In the genomic region with DNA sequence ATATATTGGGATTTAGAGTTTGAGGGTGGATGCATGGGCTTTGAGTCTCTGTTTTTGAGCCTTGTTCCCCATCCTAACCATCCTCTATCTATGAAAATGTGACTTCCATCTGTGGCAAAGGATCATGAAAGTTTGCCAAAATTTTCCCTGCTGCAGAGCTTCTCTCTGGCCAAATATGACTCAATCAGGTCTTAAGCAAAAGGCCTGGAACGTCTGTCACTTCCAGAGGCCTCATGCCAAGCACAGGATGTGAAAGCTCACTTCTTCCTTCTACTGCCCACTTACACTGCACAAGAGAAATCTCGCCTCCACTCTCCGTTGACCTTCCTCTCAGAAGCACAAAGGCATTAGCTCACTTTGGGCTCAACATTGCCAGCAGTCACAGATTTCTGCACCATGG, we compare ENCODE assay signal across 15 cellular contexts.
DNase-seq lines count a peak whose midpoint lies in the region; ATAC-seq, FAIRE-seq and TF ChIP-seq lines count a peak whose summit lies in the region.
"Had no signal": no experiment of that assay in that cellular context is flagged by ENCODE, and none has a peak within 500 bp of the region (broad histone marks: within the 10 kb centered on the region; RNA-seq: fewer than 3 reads in every experiment).

No MANE protein-coding gene starts in this region.

- no peaks in the 10 kb centered on the region for H3K36me3 Mint-ChIP-seq in glutamatergic neuron (ENCODE audit: unreplicated experiment)

- TF ChIP-seq CTCF in right lobe of liver (IDR thresholded peaks at IDR 0.05) (no peak), HepG2 (CRISPR knock-in tag; IDR thresholded peaks at IDR 0.05) (no peak), lung (IDR thresholded peaks at IDR 0.05; ENCODE audit: control extremely low read depth, extremely low read depth) (no peak), glutamatergic neuron (IDR thresholded peaks at IDR 0.05; ENCODE audit: partially characterized antibody, unreplicated experiment) (no peak)

- H4K20me1 ChIP-seq in HepG2 (ENCODE audit: insufficient read depth, low read length): no peaks in the 10 kb centered on the region

- H3K27ac ChIP-seq in right lobe of liver: no peak overlapping the region
- no peak overlapping the region for H3K27ac ChIP-seq in HepG2 (ENCODE audit: extremely low read length, insufficient read depth, low read length)
- no peak overlapping the region for H3K27ac ChIP-seq in lung (ENCODE audit: low read depth in 1 of 2, low read length in 1 of 2)
- H3K27ac ChIP-seq: A549 had no signal

- no peaks in the 10 kb centered on the region for H3K36me3 ChIP-seq in right lobe of liver
- no peaks in the 10 kb centered on the region for H3K36me3 ChIP-seq in HepG2 (replicated peaks in 1 of 2; ENCODE audit: control insufficient read depth in 1 of 2, insufficient read depth in 2 of 2, low read length in 2 of 2)
- no peaks in the 10 kb centered on the region for H3K36me3 ChIP-seq in lung (ENCODE audit: control insufficient read depth in 2 of 2, insufficient read depth in 2 of 2, low read length in 2 of 2)

- CTCF ChIA-PET in HepG2 (lab: Yijun Ruan, JAX; ENCODE audit: low intra/inter-chr PET ratio, low total read pairs): no interaction called here

- no peak overlapping the region for H3K4me3 ChIP-seq in right lobe of liver
- H3K4me3 ChIP-seq in HepG2 (replicated peaks in 1 of 3; ENCODE audit: insufficient read depth in 1 of 3, low read depth in 2 of 3, low read length in 3 of 3): no peak overlapping the region
- H3K4me3 ChIP-seq in lung: no peak overlapping the region
- H3K4me3 ChIP-seq: A549, smooth muscle cell had no signal

- no peak overlapping the region for H3K27ac Mint-ChIP-seq in glutamatergic neuron (ENCODE audit: unreplicated experiment)
- H3K27ac Mint-ChIP-seq: activated CD4-positive, alpha-beta T cell treated with anti-CD3 and anti-CD28 coated beads, Interleukin-2, amount 10 ng/mL, durations not matched to agents 7 days and 5 days had no signal

- H3K9me3 ChIP-seq in right lobe of liver: no peaks in the 10 kb centered on the region
- H3K9me3 ChIP-seq in HepG2 (ENCODE audit: low read length): no peaks in the 10 kb centered on the region
- peaks cover 0 to 7% of the 10 kb centered on the region in 2 donors for H3K9me3 ChIP-seq in lung (ENCODE audit: control insufficient read depth in 2 of 2, insufficient read depth in 1 of 2, low read length in 1 of 2)
- H3K9me3 ChIP-seq: A549 had no signal

- DNase-seq in right lobe of liver (no peak), HepG2 (ENCODE audit: low spot score) (no peak), epidermal melanocyte (ENCODE audit: insufficient read length, low spot score) (peak; percentile 43), lung (ENCODE audit: low spot score) (peak; percentile 50), iPS-NIHi11 (ENCODE audit: low spot score) (no peak), NCI-H2196 treated with DMSO at 0.1 percent for 48 hours (lab: John Stamatoyannopoulos, UW; ENCODE audit: unreplicated experiment) (no peak), glutamatergic neuron (no peak)
- DNase-seq: activated CD4-positive, alpha-beta T cell treated with anti-CD3 and anti-CD28 coated beads, Interleukin-2, amount 10 ng/mL, durations not matched to agents 7 days and 5 days; activated gamma-delta T cell; DND-41; NCI-H1092 treated with DMSO at 0.1 percent for 48 hours; SW 1271 had no signal

- WGBS in right lobe of liver (ENCODE audit: insufficient coverage, low coverage, low lambda C conversion rate, missing lambda C conversion rate): 0% methylated on average over 1 of the region's 3 CpGs
- WGBS in HepG2 (ENCODE audit: low lambda C conversion rate): 0% methylated on average over 3 of the region's 3 CpGs
- 47 to 57% methylated on average over 3 of the region's 3 CpGs for WGBS in lung, 2 donors

- TF ChIP-seq EP300 in HepG2 (IDR thresholded peaks at IDR 0.05; ENCODE audit: low read depth in 2 of 2, low read length in 2 of 2) (no peak), HepG2 (CRISPR knock-in tag; IDR thresholded peaks at IDR 0.05; ENCODE audit: borderline replicate concordance) (no peak)

- no peak for TF ChIP-seq RAD21 in HepG2 (CRISPR knock-in tag; IDR thresholded peaks at IDR 0.05)

- no peak overlapping the region for H3K4me3 Mint-ChIP-seq in glutamatergic neuron (ENCODE audit: unreplicated experiment)
- H3K4me3 Mint-ChIP-seq: activated CD4-positive, alpha-beta T cell treated with anti-CD3 and anti-CD28 coated beads, Interleukin-2, amount 10 ng/mL, durations not matched to agents 7 days and 5 days had no signal

- ATAC-seq in right lobe of liver (peak; percentile 36 to 67 (median 57)), HepG2 (no peak), lung (ENCODE audit: insufficient read depth, low FRiP score) (peak; percentile 24), GM21423 (IDR thresholded peaks at IDR 0.05; ENCODE audit: unreplicated experiment) (no peak)
- ATAC-seq: A549 had no signal

- H3K4me1 ChIP-seq in right lobe of liver: no peaks in the 10 kb centered on the region
- no peaks in the 10 kb centered on the region for H3K4me1 ChIP-seq in HepG2 (ENCODE audit: insufficient read depth, low read length)
- no peaks in the 10 kb centered on the region for H3K4me1 ChIP-seq in lung (ENCODE audit: control insufficient read depth in 2 of 2, insufficient read depth in 2 of 2, low read length in 2 of 2)
- H3K4me1 ChIP-seq: A549 had no signal

- POLR2A ChIA-PET in HepG2 (lab: Yijun Ruan, JAX): no interaction called here

- H3K4me2 ChIP-seq in HepG2 (ENCODE audit: low read depth, low read length): no peak overlapping the region
- H3K4me2 ChIP-seq: A549, smooth muscle cell had no signal

- no peaks in the 10 kb centered on the region for H3K27me3 Mint-ChIP-seq in glutamatergic neuron (ENCODE audit: unreplicated experiment)
- H3K27me3 Mint-ChIP-seq: activated CD4-positive, alpha-beta T cell treated with anti-CD3 and anti-CD28 coated beads, Interleukin-2, amount 10 ng/mL, durations not matched to agents 7 days and 5 days had no signal

- intact Hi-C loops in right lobe of liver (cut with DNase I) (no loop called here), HepG2 (cut with micrococcal nuclease; ENCODE audit: unreplicated experiment) (no loop called here)

- no peaks in the 10 kb centered on the region for H3K4me1 Mint-ChIP-seq in glutamatergic neuron (ENCODE audit: low read depth, unreplicated experiment)
- H3K4me1 Mint-ChIP-seq: activated CD4-positive, alpha-beta T cell treated with anti-CD3 and anti-CD28 coated beads, Interleukin-2, amount 10 ng/mL, durations not matched to agents 7 days and 5 days had no signal

- TF ChIP-seq POLR2A in right lobe of liver (IDR thresholded peaks at IDR 0.05) (no peak), HepG2 (IDR thresholded peaks at IDR 0.05; ENCODE audit: insufficient read depth in 1 of 2, low read depth in 2 of 2, low read length in 2 of 2) (no peak)

- H3K27me3 ChIP-seq in right lobe of liver (no peaks in the 10 kb centered on the region), HepG2 (ENCODE audit: control insufficient read depth in 1 of 2, insufficient read depth in 2 of 2, low read length in 2 of 2) (no peaks in the 10 kb centered on the region; a peak in 1 of 5 replicates), lung (ENCODE audit: control insufficient read depth, insufficient read depth) (no peaks in the 10 kb centered on the region)

- H3K79me2 ChIP-seq in HepG2 (ENCODE audit: insufficient read depth, low read length): no peaks in the 10 kb centered on the region

- no TSS peak for BruUV-seq in HepG2 (replicated peaks; lab: Mats Ljungman, UMichigan)

- no peak overlapping the region for H2AFZ ChIP-seq in HepG2 (ENCODE audit: low read length)

- FAIRE-seq in HepG2 (lab: Jason Lieb, UNC): no peak
- FAIRE-seq: A549 had no signal

- peaks cover 3% of the 10 kb centered on the region for H3K9me3 Mint-ChIP-seq in glutamatergic neuron (ENCODE audit: unreplicated experiment)

- H3K9ac ChIP-seq in HepG2 (ENCODE audit: insufficient read depth, low read depth, low read length): no peak overlapping the region

- in situ Hi-C loops in HepG2 (cut with HindIII; ENCODE audit: extremely low pct_ligation_motif_present, low pct_unique_long_range_greater_than_20kb): no loop called here

TF ChIP-seq in HepG2, 621 proteins besides CTCF, POLR2A, EP300 and RAD21 (continues in another document):
- no peak for TF ChIP-seq HCFC1 (IDR thresholded peaks at IDR 0.05; ENCODE audit: low read depth, low read length)
- TF ChIP-seq RFX5 (IDR thresholded peaks at IDR 0.05; ENCODE audit: low read depth, low read length): no peak
- TF ChIP-seq SALL1 (CRISPR knock-in tag; IDR thresholded peaks at IDR 0.05): no peak
- no peak for TF ChIP-seq ZNF788 (CRISPR knock-in tag; IDR thresholded peaks at IDR 0.05; ENCODE audit: borderline replicate concordance)
- no peak for TF ChIP-seq SIX4 (CRISPR knock-in tag; IDR thresholded peaks at IDR 0.05)
- TF ChIP-seq ZNF607 (CRISPR knock-in tag; IDR thresholded peaks at IDR 0.05; ENCODE audit: borderline replicate concordance): no peak
- TF ChIP-seq, protein P1, sequence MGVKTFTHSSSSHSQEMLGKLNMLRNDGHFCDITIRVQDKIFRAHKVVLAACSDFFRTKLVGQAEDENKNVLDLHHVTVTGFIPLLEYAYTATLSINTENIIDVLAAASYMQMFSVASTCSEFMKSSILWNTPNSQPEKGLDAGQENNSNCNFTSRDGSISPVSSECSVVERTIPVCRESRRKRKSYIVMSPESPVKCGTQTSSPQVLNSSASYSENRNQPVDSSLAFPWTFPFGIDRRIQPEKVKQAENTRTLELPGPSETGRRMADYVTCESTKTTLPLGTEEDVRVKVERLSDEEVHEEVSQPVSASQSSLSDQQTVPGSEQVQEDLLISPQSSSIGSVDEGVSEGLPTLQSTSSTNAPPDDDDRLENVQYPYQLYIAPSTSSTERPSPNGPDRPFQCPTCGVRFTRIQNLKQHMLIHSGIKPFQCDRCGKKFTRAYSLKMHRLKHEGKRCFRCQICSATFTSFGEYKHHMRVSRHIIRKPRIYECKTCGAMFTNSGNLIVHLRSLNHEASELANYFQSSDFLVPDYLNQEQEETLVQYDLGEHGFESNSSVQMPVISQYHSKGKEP (CRISPR knock-in tag; IDR thresholded peaks at IDR 0.05): no peak
- TF ChIP-seq CHD2 (IDR thresholded peaks at IDR 0.05; ENCODE audit: low read depth, low read length): no peak
- TF ChIP-seq CBX5 (CRISPR knock-in tag; IDR thresholded peaks at IDR 0.05; ENCODE audit: borderline replicate concordance): no peak
- TF ChIP-seq ZNF33A (CRISPR knock-in tag; IDR thresholded peaks at IDR 0.05; ENCODE audit: borderline replicate concordance): no peak
- no peak for TF ChIP-seq TOE1 (CRISPR knock-in tag; IDR thresholded peaks at IDR 0.05)
- no peak for TF ChIP-seq NCOA1 (CRISPR knock-in tag; IDR thresholded peaks at IDR 0.05)
- TF ChIP-seq CHD4 (IDR thresholded peaks at IDR 0.05; ENCODE audit: borderline replicate concordance, low read length): no peak
- no peak for TF ChIP-seq ZNF367 (CRISPR knock-in tag; IDR thresholded peaks at IDR 0.05; ENCODE audit: borderline replicate concordance)

Comparison
In these comparisons a context has a peak if more than half of its experiments do, and no peak if none do; other contexts are left out.
1. ATAC-seq: peak in right lobe of liver (4 of 4) and lung (single experiment); none in HepG2 (single experiment) and GM21423 (single experiment).
2. DNase-seq: peak in epidermal melanocyte (single experiment) and lung (single experiment); none in right lobe of liver (0 of 3), HepG2 (single experiment), iPS-NIHi11 (single experiment), NCI-H2196 treated with DMSO at 0.1 percent for 48 hours (single experiment) and glutamatergic neuron (single experiment).